30 cellular contexts compared by ENCODE assay signal in genomic region chr5:168637281-168637680, GRCh38.
"Had no signal": no experiment of that assay in that cellular context is flagged by ENCODE, and none has a peak within 500 bp of the region (broad histone marks: within the 10 kb centered on the region; RNA-seq: fewer than 3 reads in every experiment).

No MANE protein-coding gene starts in this region.

- H3K27me3 ChIP-seq: adrenal gland, body of pancreas, esophagus squamous epithelium, gastroesophageal sphincter, heart right ventricle had no signal

- H3K4me1 ChIP-seq: adrenal gland, body of pancreas, esophagus squamous epithelium, gastroesophageal sphincter, heart right ventricle had no signal

- H3K27ac ChIP-seq: adrenal gland, body of pancreas, epithelial cell of prostate, esophagus squamous epithelium, gastroesophageal sphincter, heart right ventricle had no signal

- H3K4me3 ChIP-seq: adrenal gland, body of pancreas, esophagus squamous epithelium, gastroesophageal sphincter, heart right ventricle had no signal

- FAIRE-seq: colon, endometrium, endothelial cell of umbilical vein had no signal

- H3K36me3 ChIP-seq: adrenal gland, esophagus squamous epithelium, gastroesophageal sphincter, heart right ventricle had no signal

- DNase-seq: activated CD4-positive, alpha-beta memory T cell treated with anti-CD3 and anti-CD28 coated beads for 36 hours; activated CD4-positive, alpha-beta T cell treated with anti-CD3 and anti-CD28 coated beads for 48 hours; activated CD4-positive, alpha-beta T cell treated with anti-CD3 and anti-CD28 coated beads, Interleukin-2, amount 50 U/mL, for 1 hour; activated CD8-positive, alpha-beta memory T cell treated with anti-CD3 and anti-CD28 coated beads, Interleukin-2, amount 10 ng/mL, durations not matched to agents 7 days and 5 days; activated CD8-positive, alpha-beta memory T cell treated with anti-CD3 and anti-CD28 coated beads, Interleukin-2, amount 50 U/mL, for 4 hours; activated CD8-positive, alpha-beta T cell treated with anti-CD3 and anti-CD28 coated beads, Interleukin-2, amount 10 ng/mL, durations not matched to agents 7 days and 5 days; activated effector memory CD4-positive, alpha-beta T cell treated with anti-CD3 and anti-CD28 coated beads, Interleukin-2, amount 50 U/mL, for 16 hours; activated naive CD4-positive, alpha-beta T cell treated with anti-CD3 and anti-CD28 coated beads for 36 hours; activated naive CD8-positive, alpha-beta T cell treated with anti-CD3 and anti-CD28 coated beads for 36 hours; activated naive CD8-positive, alpha-beta T cell treated with anti-CD3 and anti-CD28 coated beads, Interleukin-2, amount 50 U/mL, for 24 hours; activated T-cell treated with anti-CD3 and anti-CD28 coated beads, Interleukin-2, amount 50 U/mL, for 1 hour; activated T-cell treated with anti-CD3 and anti-CD28 coated beads, Interleukin-2, amount 50 U/mL, for 48 hours; adrenal gland; amygdala; aorta; body of pancreas; caudate nucleus; cortex of kidney; dermis blood vessel endothelial cell; effector CD4-positive, alpha-beta T cell; esophagus squamous epithelium; heart right ventricle; T-helper 1 cell; T-helper 17 cell; T1000 had no signal

- H3K9me3 ChIP-seq: adrenal gland, body of pancreas, esophagus squamous epithelium, gastroesophageal sphincter, heart right ventricle had no signal
